ENCODE assay signal across 1 cellular context in genomic region chr13:52373277-52373676, GRCh38. TPM values are rescaled to one million over a fixed set of nuclear protein-coding genes. Genes with fewer than 3 reads are reported as not detected.
"Had no signal": no experiment of that assay in that cellular context is flagged by ENCODE, and none has a peak within 500 bp of the region (broad histone marks: within the 10 kb centered on the region; RNA-seq: fewer than 3 reads in every experiment).

No MANE protein-coding gene starts in this region.

RNA-seq across cellular contexts. Expression of gene THSD1, which starts 32.7 kb away (rescaled TPM):
- polyA plus RNA-seq: cardiac muscle cell had no signal
